Comparison of ENCODE assay signal across 8 cellular contexts in the genomic region with DNA sequence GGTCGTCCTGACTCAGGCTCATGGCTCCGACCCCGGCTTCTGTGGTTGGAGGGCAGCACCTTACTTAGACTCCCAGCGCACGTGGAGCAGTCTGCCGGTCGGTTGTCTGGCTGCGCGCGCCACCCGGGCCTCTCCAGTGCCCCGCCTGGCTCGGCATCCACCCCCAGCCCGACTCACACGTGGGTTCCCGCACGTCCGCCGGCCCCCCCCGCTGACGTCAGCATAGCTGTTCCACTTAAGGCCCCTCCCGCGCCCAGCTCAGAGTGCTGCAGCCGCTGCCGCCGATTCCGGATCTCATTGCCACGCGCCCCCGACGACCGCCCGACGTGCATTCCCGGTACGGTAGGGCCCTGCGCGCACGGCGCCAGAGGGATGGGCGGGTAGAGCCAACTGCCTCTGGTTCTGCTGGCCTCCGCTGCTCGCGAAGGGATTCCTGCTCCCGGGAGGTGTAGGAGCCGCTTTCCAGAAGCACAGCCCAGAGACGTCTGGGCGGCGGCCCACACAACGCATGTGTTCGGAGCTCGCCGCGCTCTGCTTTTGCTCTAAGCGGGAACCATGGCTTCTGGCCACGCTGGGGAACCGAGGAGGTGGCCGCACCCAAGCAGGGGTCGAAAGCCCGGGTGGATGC. TPM values are rescaled to one million over a fixed set of nuclear protein-coding genes. Genes with fewer than 3 reads are reported as not detected.
DNase-seq lines count a peak whose midpoint lies in the region; TF ChIP-seq lines count a peak whose summit lies in the region.

A gene (plus strand): TSS at position 264 of the 628 bp plus-strand sequence. CDS start 2,280 bp downstream, outside the sequence.

- TF ChIP-seq CTCF in GM20000 (IDR thresholded peaks at IDR 0.05; ENCODE audit: extremely low read depth, missing control alignments), result no peak

- DNase-seq in CMK (ENCODE audit: low read depth) (peak; percentile 83), GM20000 (ENCODE audit: low spot score) (peak; percentile 93), HT-29 (ENCODE audit: low spot score) (peak; percentile 96), medulla oblongata (ENCODE audit: extremely low spot score) (peak; percentile 91)
- peak; percentile 98 for DNase-seq in NK-92 treated with Interleukin-12 subunit alpha and Interleukin-12 subunit beta, amount 100 ng/mL, for 24 hours (lab: John Stamatoyannopoulos, UW)
- peak; percentile 99 for DNase-seq in activated CD8-positive, alpha-beta memory T cell treated with anti-CD3 and anti-CD28 coated beads for 24 hours
- DNase-seq in effector CD8-positive, alpha-beta T cell (lab: John Stamatoyannopoulos, UW), result peak; percentile 97
- DNase-seq in stimulated activated CD4-positive, alpha-beta T cell treated with anti-CD3 and anti-CD28 coated beads, TNF-alpha, amount 100 ng/mL, for 48 hours (ENCODE audit: low read depth in 3 of 3), result peak; percentile 99 to 100 (median 99)

RNA-seq across cellular contexts. Expression of the gene that starts here (rescaled TPM):
- total RNA-seq in HT-29 (2014; rRNA removed; shearing (Covaris generic)), result 295 and 327 TPM in 2 replicates

Comparison
In these comparisons a context has a peak if more than half of its experiments do, and no peak if none do; other contexts are left out.
1. Peak in every context shown above with its lines: DNase-seq.